In the genomic region with DNA sequence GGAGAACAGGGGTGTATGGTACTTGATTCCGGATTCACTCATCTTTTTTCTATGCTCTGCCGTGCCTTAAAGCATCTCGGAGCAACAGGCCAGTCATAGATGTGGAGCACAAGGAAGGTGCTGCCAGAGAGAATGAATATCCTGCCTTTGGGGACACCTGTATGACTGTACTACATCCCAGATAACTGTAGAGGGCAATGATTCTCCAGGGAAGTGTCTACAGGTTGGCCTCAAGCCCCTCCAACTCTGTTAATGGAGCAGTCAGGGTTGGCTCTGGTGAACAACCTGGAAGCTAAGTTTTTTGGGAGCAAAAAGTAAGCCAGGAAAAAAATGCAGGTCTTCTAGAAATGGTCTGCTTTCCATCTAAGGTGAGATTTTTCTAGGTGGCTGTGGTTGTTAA, we compare ENCODE assay signal across 10 cellular contexts.
DNase-seq lines count a peak whose midpoint lies in the region; ATAC-seq, FAIRE-seq and TF ChIP-seq lines count a peak whose summit lies in the region.
"Had no signal": no experiment of that assay in that cellular context is flagged by ENCODE, and none has a peak within 500 bp of the region (broad histone marks: within the 10 kb centered on the region; RNA-seq: fewer than 3 reads in every experiment).

No MANE protein-coding gene starts in this region.

- no peak for ATAC-seq in HG03135 (IDR thresholded peaks at IDR 0.05; ENCODE audit: unreplicated experiment)

- FAIRE-seq in kidney (lab: Jason Lieb, UNC) = no peak

- H3K4me3 ChIP-seq in GM12865 (ENCODE audit: low read depth, low read length) = no peak overlapping the region
- no peak overlapping the region for H3K4me3 ChIP-seq in HAP-1
- H3K4me3 ChIP-seq in kidney (ENCODE audit: low read length in 2 of 2) = no peak overlapping the region
- H3K4me3 ChIP-seq: SJSA1 had no signal

- TF ChIP-seq CTCF in GM12865 (IDR thresholded peaks at IDR 0.05; ENCODE audit: insufficient read depth, low read depth, low read length, missing control alignments) = no peak
- peak; percentile 28 for TF ChIP-seq CTCF in kidney (IDR thresholded peaks at IDR 0.05; ENCODE audit: borderline replicate concordance, extremely low read depth, insufficient read depth)

- no peaks in the 10 kb centered on the region for H3K36me3 ChIP-seq in HAP-1 (replicated peaks)
- no peaks in the 10 kb centered on the region for H3K36me3 ChIP-seq in kidney (ENCODE audit: control insufficient read depth in 1 of 2, insufficient read depth in 2 of 2, low read length in 2 of 2)
- H3K36me3 ChIP-seq: SJSA1 had no signal

- intact Hi-C loops in kidney (cut with DNase I) = no loop called here

- no peaks in the 10 kb centered on the region for H3K9me3 ChIP-seq in HAP-1
- H3K9me3 ChIP-seq in kidney (ENCODE audit: control insufficient read depth in 1 of 2, low read length in 2 of 2) = no peaks in the 10 kb centered on the region
- H3K9me3 ChIP-seq: SJSA1 had no signal

- H3K4me1 ChIP-seq in HAP-1 (peaks cover 5% of the 10 kb centered on the region), kidney (ENCODE audit: control insufficient read depth in 1 of 2, insufficient read depth in 1 of 2, low read depth in 1 of 2, low read length in 2 of 2) (peaks cover 9 to 13% of the 10 kb centered on the region in 2 donors)

- no peak overlapping the region for H3K9ac ChIP-seq in kidney (ENCODE audit: low read length in 2 of 2)

- H3K27ac ChIP-seq in kidney (ENCODE audit: low read depth in 2 of 2, low read length in 2 of 2) = no peak overlapping the region
- H3K27ac ChIP-seq: SJSA1 had no signal

- in situ Hi-C loops in HAP-1 (cut with MboI; ENCODE audit: low sequenced_read_pairs) = no loop called here

- H3K27me3 ChIP-seq in HAP-1 (ENCODE audit: low read depth) = no peaks in the 10 kb centered on the region
- H3K27me3 ChIP-seq: SJSA1 had no signal

- DNase-seq in GM12865 (ENCODE audit: low read depth) = peak; percentile 38
- peak; percentile 13 to 27 for DNase-seq in HAP-1 (ENCODE audit: low spot score in 2 of 2)
- peak; percentile 82 for DNase-seq in NCI-H69 (lab: John Stamatoyannopoulos, UW)
- DNase-seq in kidney = no peak
- DNase-seq in activated gamma-delta T cell treated with Interleukin-2 at 50 U/mL for 16 hours = no peak
- DNase-seq in activated naive CD4-positive, alpha-beta T cell treated with anti-CD3 and anti-CD28 coated beads, Interleukin-2, amount 50 U/mL, for 16 hours = no peak
- DNase-seq in LoVo (ENCODE audit: low spot score) = no peak
- DNase-seq: activated effector memory CD4-positive, alpha-beta T cell treated with anti-CD3 and anti-CD28 coated beads, Interleukin-2, amount 50 U/mL, for 16 hours had no signal

Comparison
In these comparisons a context has a peak if more than half of its experiments do, and no peak if none do; other contexts are left out.
1. DNase-seq: peak in GM12865 (single experiment), HAP-1 (2 of 2) and NCI-H69 (single experiment); none in kidney (single experiment), activated gamma-delta T cell treated with Interleukin-2 at 50 U/mL for 16 hours (single experiment), activated naive CD4-positive, alpha-beta T cell treated with anti-CD3 and anti-CD28 coated beads, Interleukin-2, amount 50 U/mL, for 16 hours (single experiment) and LoVo (single experiment).